In genomic region chr18:9613550-9614400, GRCh38 we compare ENCODE assay signal across 9 cellular contexts. TPM values are rescaled to one million over a fixed set of nuclear protein-coding genes. Genes with fewer than 3 reads are reported as not detected.
DNase-seq lines count a peak whose midpoint lies in the region; ATAC-seq, FAIRE-seq and TF ChIP-seq lines count a peak whose summit lies in the region.
"Had no signal": no experiment of that assay in that cellular context is flagged by ENCODE, and none has a peak within 500 bp of the region (broad histone marks: within the 10 kb centered on the region; RNA-seq: fewer than 3 reads in every experiment).

No MANE protein-coding gene starts in this region.

- H3K27me3 ChIP-seq in HepG2 (ENCODE audit: control insufficient read depth in 1 of 2, insufficient read depth in 2 of 2, low read length in 2 of 2), result no peaks in the 10 kb centered on the region

- BruUV-seq in HepG2 (replicated peaks; lab: Mats Ljungman, UMichigan), result no TSS peak

- peaks cover 68% of the 10 kb centered on the region for H3K4me1 ChIP-seq in HepG2 (ENCODE audit: insufficient read depth, low read length)

- peaks cover 57% of the 10 kb centered on the region for H3K4me1 Mint-ChIP-seq in activated CD4-positive, alpha-beta T cell treated with anti-CD3 and anti-CD28 coated beads, Interleukin-2, amount 10 ng/mL, durations not matched to agents 7 days and 5 days

- peaks cover 2 to 8% of the 10 kb centered on the region in 2 experiments; a peak in 3 of 5 replicates for H3K36me3 ChIP-seq in HepG2 (replicated peaks in 1 of 2; ENCODE audit: control insufficient read depth in 1 of 2, insufficient read depth in 2 of 2, low read length in 2 of 2)

- TF ChIP-seq CTCF in HepG2 (CRISPR knock-in tag; IDR thresholded peaks at IDR 0.05), result peak; percentile 35; the same call in 1 of the 2 replicates

- peak overlapping the region; percentile 87 for H3K27ac Mint-ChIP-seq in activated CD4-positive, alpha-beta T cell treated with anti-CD3 and anti-CD28 coated beads, Interleukin-2, amount 10 ng/mL, durations not matched to agents 7 days and 5 days

- in situ Hi-C loops in HepG2 (cut with HindIII; ENCODE audit: extremely low pct_ligation_motif_present, low pct_unique_long_range_greater_than_20kb), result loop anchor here (10.0 kb wide), 1 partner anchor 61 kb away; no protein-coding TSS in a partner anchor

- peak overlapping the region; percentile 81 for H3K27ac ChIP-seq in HepG2 (ENCODE audit: extremely low read length, insufficient read depth, low read length)

- H3K9me3 ChIP-seq in HepG2 (ENCODE audit: low read length), result no peaks in the 10 kb centered on the region

- H3K4me3 ChIP-seq in HepG2 (replicated peaks in 1 of 3; ENCODE audit: insufficient read depth in 1 of 3, low read depth in 2 of 3, low read length in 3 of 3), result peak overlapping the region; percentile 93 to 99 (median 94)

- peak overlapping the region; percentile 84 for H3K4me3 Mint-ChIP-seq in activated CD4-positive, alpha-beta T cell treated with anti-CD3 and anti-CD28 coated beads, Interleukin-2, amount 10 ng/mL, durations not matched to agents 7 days and 5 days

- H3K79me2 ChIP-seq in HepG2 (ENCODE audit: insufficient read depth, low read length), result peaks cover 49% of the 10 kb centered on the region

- intact Hi-C loops in HepG2 (cut with micrococcal nuclease; ENCODE audit: unreplicated experiment), result loop anchor here (1.0 to 5.0 kb wide), 4 partner anchors 36 to 299 kb away; partner anchors contain the start of gene VAPA

- TF ChIP-seq EP300 in HepG2 (IDR thresholded peaks at IDR 0.05; ENCODE audit: low read depth in 2 of 2, low read length in 2 of 2) (no peak), HepG2 (CRISPR knock-in tag; IDR thresholded peaks at IDR 0.05; ENCODE audit: borderline replicate concordance) (no peak)

- ATAC-seq in HG02588 (IDR thresholded peaks at IDR 0.05; ENCODE audit: unreplicated experiment) (peak; percentile 35), HepG2 (peak; percentile 72)

- peak overlapping the region; percentile 87 for H3K9ac ChIP-seq in HepG2 (ENCODE audit: insufficient read depth, low read depth, low read length)

- no peaks in the 10 kb centered on the region for H3K9me3 Mint-ChIP-seq in activated CD4-positive, alpha-beta T cell treated with anti-CD3 and anti-CD28 coated beads, Interleukin-2, amount 10 ng/mL, durations not matched to agents 7 days and 5 days

- no peak; the same call in 1 of the 2 replicates for TF ChIP-seq RAD21 in HepG2 (CRISPR knock-in tag; IDR thresholded peaks at IDR 0.05)

- peaks cover 12% of the 10 kb centered on the region for H3K36me3 Mint-ChIP-seq in activated CD4-positive, alpha-beta T cell treated with anti-CD3 and anti-CD28 coated beads, Interleukin-2, amount 10 ng/mL, durations not matched to agents 7 days and 5 days (ENCODE audit: low read depth)

- H3K4me2 ChIP-seq in HepG2 (ENCODE audit: low read depth, low read length), result peak overlapping the region; percentile 67

- H3K27me3 Mint-ChIP-seq in activated CD4-positive, alpha-beta T cell treated with anti-CD3 and anti-CD28 coated beads, Interleukin-2, amount 10 ng/mL, durations not matched to agents 7 days and 5 days, result peaks cover under 1% of the 10 kb centered on the region

- peak in 2 of 3 experiments; percentile 70 to 73 for DNase-seq in NCI-H1417 (lab: John Stamatoyannopoulos, UW)
- no peak for DNase-seq in NCI-H1417 treated with DMSO at 0.1 percent for 48 hours (lab: John Stamatoyannopoulos, UW)
- DNase-seq in NCI-H1105 (lab: John Stamatoyannopoulos, UW), result peak; percentile 3
- DNase-seq in activated CD4-positive, alpha-beta T cell treated with anti-CD3 and anti-CD28 coated beads, Interleukin-2, amount 10 ng/mL, durations not matched to agents 7 days and 5 days, result peak; percentile 46
- peak; percentile 16 for DNase-seq in dedifferentiated amniotic fluid mesenchymal stem cell (ENCODE audit: extremely low spot score)
- DNase-seq in HepG2 (ENCODE audit: low spot score), result peak; percentile 39
- DNase-seq in stimulated activated CD4-positive, alpha-beta T cell treated with anti-CD3 and anti-CD28 coated beads, Interleukin-2, amount 100 ng/mL, for 4 hours (ENCODE audit: low read depth), result peak; percentile 3

- 1% methylated on average over 41 of the region's 78 CpGs for WGBS in HepG2 (ENCODE audit: low lambda C conversion rate)

- H4K20me1 ChIP-seq in HepG2 (ENCODE audit: insufficient read depth, low read length), result peaks cover 5% of the 10 kb centered on the region; the same call in 1 of the 2 replicates

- POLR2A ChIA-PET in activated CD4-positive, alpha-beta T cell treated with anti-CD3 and anti-CD28 coated beads, Interleukin-2, amount 10 ng/mL, durations not matched to agents 7 days and 5 days (lab: Charles Lee), result no interaction called here
- POLR2A ChIA-PET in HepG2 (lab: Yijun Ruan, JAX), result interaction anchor here (1.3 kb wide), 1 partner anchor 14 kb away, joined by 3 read pairs; no protein-coding TSS in a partner anchor

- FAIRE-seq in HepG2 (lab: Jason Lieb, UNC), result no peak
- FAIRE-seq: A204.1 had no signal

- no peak overlapping the region for H2AFZ ChIP-seq in HepG2 (ENCODE audit: low read length)

- CTCF ChIA-PET in activated CD4-positive, alpha-beta T cell treated with anti-CD3 and anti-CD28 coated beads, Interleukin-2, amount 10 ng/mL, durations not matched to agents 7 days and 5 days (lab: Charles Lee), result no interaction called here
- CTCF ChIA-PET in HepG2 (lab: Yijun Ruan, JAX; ENCODE audit: low intra/inter-chr PET ratio, low total read pairs), result no interaction called here

- TF ChIP-seq POLR2A in HepG2 (IDR thresholded peaks at IDR 0.05; ENCODE audit: insufficient read depth in 1 of 2, low read depth in 2 of 2, low read length in 2 of 2), result peak in 1 of 2 experiments; percentile 44; a peak in 2 of 4 replicates

TF ChIP-seq in HepG2, 621 proteins besides CTCF, POLR2A, EP300 and RAD21 (continues in another document):
- no peak for TF ChIP-seq TGIF2 (CRISPR knock-in tag; IDR thresholded peaks at IDR 0.05)
- TF ChIP-seq ZNF329 (CRISPR knock-in tag; IDR thresholded peaks at IDR 0.05; ENCODE audit: low read depth), result no peak
- TF ChIP-seq DZIP1 (CRISPR knock-in tag; IDR thresholded peaks at IDR 0.05), result no peak
- TF ChIP-seq CENPT (CRISPR knock-in tag; IDR thresholded peaks at IDR 0.05; ENCODE audit: low read depth), result no peak
- TF ChIP-seq GPN1 (CRISPR knock-in tag; IDR thresholded peaks at IDR 0.05; ENCODE audit: borderline replicate concordance), result no peak
- TF ChIP-seq ZNF724P (CRISPR knock-in tag; IDR thresholded peaks at IDR 0.05; ENCODE audit: borderline replicate concordance), result no peak
- TF ChIP-seq HOXA9 (CRISPR knock-in tag; IDR thresholded peaks at IDR 0.05; ENCODE audit: borderline replicate concordance), result no peak
- no peak for TF ChIP-seq ZNF24 (IDR thresholded peaks at IDR 0.05)
- no peak for TF ChIP-seq ZNF619 (CRISPR knock-in tag; IDR thresholded peaks at IDR 0.05)
- TF ChIP-seq ZBTB21 (CRISPR knock-in tag; IDR thresholded peaks at IDR 0.05), result no peak
- no peak for TF ChIP-seq ZIK1 (CRISPR knock-in tag; IDR thresholded peaks at IDR 0.05; ENCODE audit: borderline replicate concordance, low read depth)
- peak; percentile 82 for TF ChIP-seq ZFY (CRISPR knock-in tag; IDR thresholded peaks at IDR 0.05)
- TF ChIP-seq ZMYM4 (CRISPR knock-in tag; IDR thresholded peaks at IDR 0.05), result peak; percentile 5; the same call in 1 of the 2 replicates

RNA-seq across cellular contexts. Expression of gene PPP4R1, which starts 0.6 kb away (rescaled TPM):
- total RNA-seq in activated CD4-positive, alpha-beta T cell treated with anti-CD3 and anti-CD28 coated beads, Interleukin-2, amount 10 ng/mL, durations not matched to agents 7 days and 5 days, result 10 to 100 TPM; 48.4 to 49.7 TPM
- 66.5 and 84.6 TPM in 2 replicates for total RNA-seq in HepG2 (2016; rRNA removed; fragmentation: Illumina TruSeq; extraction: Trizol)
- 144 and 170 TPM in 2 replicates for total RNA-seq in HepG2 (2016; cell fraction: cytosol; rRNA removed; fragmentation: Illumina TruSeq; extraction: Trizol; ENCODE audit: low read depth)
- 69.2 and 85.3 TPM in 2 replicates for total RNA-seq in HepG2 (2016; cell fraction: insoluble cytoplasmic fraction; rRNA removed; fragmentation: Illumina TruSeq; extraction: Trizol)
- total RNA-seq in HepG2 (2016; cell fraction: membrane; rRNA removed; fragmentation: Illumina TruSeq; extraction: Trizol), result 85.0 and 109 TPM in 2 replicates
- total RNA-seq in HepG2 (2016; cell fraction: nucleus; rRNA removed; fragmentation: Illumina TruSeq; extraction: Trizol), result 69.1 and 76.3 TPM in 2 replicates
- polyA plus RNA-seq in HepG2 (2011; rRNA removed), result 67.2 and 72.4 TPM in 2 replicates
- polyA plus RNA-seq in HepG2 (2011; cell fraction: cytosol; rRNA removed), result 55.0 and 59.0 TPM in 2 replicates
- 76.7 and 84.0 TPM in 2 replicates for polyA plus RNA-seq in HepG2 (2011; cell fraction: nucleus; rRNA removed)
- polyA plus RNA-seq in HepG2 (2012), result 35.3 and 48.1 TPM in 2 replicates
- 6.3 and 6.5 TPM in 2 replicates for polyA plus RNA-seq in HepG2 (2016; cell fraction: cytosol; fragmentation: Illumina TruSeq; extraction: Trizol; ENCODE audit: low read depth)
- polyA plus RNA-seq in HepG2 (2016; cell fraction: insoluble cytoplasmic fraction; fragmentation: Illumina TruSeq; extraction: Trizol; ENCODE audit: low read depth), result 50.5 and 52.3 TPM in 2 replicates
- 18.9 and 22.6 TPM in 2 replicates for polyA plus RNA-seq in HepG2 (2016; cell fraction: membrane; fragmentation: Illumina TruSeq; extraction: Trizol; ENCODE audit: low read depth)
- polyA plus RNA-seq in HepG2 (2016; cell fraction: nucleus; fragmentation: Illumina TruSeq; extraction: Trizol; ENCODE audit: insufficient read depth, low read depth), result 68.2 and 72.2 TPM in 2 replicates
- 122 and 149 TPM in 2 replicates for polyA minus RNA-seq in HepG2 (2011; rRNA and poly(A)+ RNA removed; ENCODE audit: low replicate concordance)
- 33.5 and 74.3 TPM in 2 replicates for polyA minus RNA-seq in HepG2 (2011; cell fraction: cytosol; rRNA and poly(A)+ RNA removed)
- 130 and 145 TPM in 2 replicates for polyA minus RNA-seq in HepG2 (2011; cell fraction: nucleus; rRNA and poly(A)+ RNA removed)
